ENCODE assay signal across 10 cellular contexts in the genomic region with DNA sequence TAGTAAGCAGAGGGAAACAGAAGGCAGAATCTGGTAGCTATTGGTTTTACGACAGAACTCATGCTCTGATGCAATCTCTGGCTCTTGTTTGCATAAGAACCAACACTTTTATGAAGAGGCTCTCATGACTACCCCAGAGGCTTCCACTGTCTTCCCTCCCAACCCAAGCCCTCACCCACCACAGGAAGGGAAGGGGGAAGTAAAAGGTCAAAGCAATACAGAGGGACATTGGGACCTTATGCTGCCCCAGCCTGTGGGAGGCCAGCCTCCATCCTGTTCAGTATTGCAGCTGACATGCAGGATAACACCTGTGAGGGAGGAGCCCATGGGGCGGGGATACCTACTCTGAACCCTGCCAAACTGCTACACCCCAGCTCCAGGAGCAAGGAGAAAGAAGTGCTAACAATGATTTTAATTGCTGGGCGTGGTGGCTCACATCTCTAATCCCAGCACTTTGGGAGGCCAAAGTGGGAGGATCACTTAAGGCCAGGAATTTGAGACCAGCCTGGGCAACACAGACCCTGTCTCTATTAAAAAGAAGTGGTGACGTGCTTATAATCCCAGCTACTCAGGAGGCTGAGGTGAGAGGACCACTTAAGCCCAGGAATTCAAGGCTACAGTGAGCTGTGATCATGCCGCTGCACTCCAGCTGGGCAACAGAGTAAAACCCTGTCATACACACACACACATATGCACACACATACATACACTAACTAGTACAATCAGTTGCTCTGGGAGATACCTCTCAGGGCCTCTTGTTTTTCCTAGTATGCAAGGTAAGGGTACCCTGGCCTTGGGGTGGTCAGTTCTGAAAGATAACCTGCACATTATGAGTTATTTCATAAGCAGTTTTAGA. TPM values are rescaled to one million over a fixed set of nuclear protein-coding genes. Genes with fewer than 3 reads are reported as not detected.
DNase-seq lines count a peak whose midpoint lies in the region; ATAC-seq and TF ChIP-seq lines count a peak whose summit lies in the region.
"Had no signal": no experiment of that assay in that cellular context is flagged by ENCODE, and none has a peak within 500 bp of the region (broad histone marks: within the 10 kb centered on the region; RNA-seq: fewer than 3 reads in every experiment).

No MANE protein-coding gene starts in this region.

- no peaks in the 10 kb centered on the region; a peak in 1 of 4 replicates for H3K4me1 ChIP-seq in SK-N-SH (ENCODE audit: control insufficient read depth in 1 of 2, insufficient read depth in 2 of 2, low read depth in 1 of 2, low read length in 1 of 2)

- no peaks in the 10 kb centered on the region for H3F3A ChIP-seq in SK-N-SH (replicated peaks; ENCODE audit: insufficient read depth)

- TF ChIP-seq CTCF in 22Rv1 (IDR thresholded peaks at IDR 0.05) (no peak), GM10266 (IDR thresholded peaks at IDR 0.05; ENCODE audit: control insufficient read depth, insufficient read depth, low read depth, missing control alignments) (no peak), lower leg skin (IDR thresholded peaks at IDR 0.05) (no peak), SK-N-SH (IDR thresholded peaks at IDR 0.05) (no peak)

- H3K4me3 ChIP-seq in lower leg skin (ENCODE audit: low read depth, poor library complexity, severe bottlenecking) (no peak overlapping the region), SK-N-SH (ENCODE audit: low read depth in 2 of 2, low read length in 1 of 2) (no peak overlapping the region)

- TF ChIP-seq RAD21 in SK-N-SH (IDR thresholded peaks at IDR 0.05; ENCODE audit: low read length) = no peak

- H3K4me2 ChIP-seq in SK-N-SH = no peak overlapping the region

- TF ChIP-seq EP300 in SK-N-SH (IDR thresholded peaks at IDR 0.05; ENCODE audit: borderline replicate concordance in 1 of 2, low read depth in 1 of 2, low read length in 1 of 2) = no peak

- 33 to 60% methylated on average over 5 of the region's 5 CpGs for WGBS in lower leg skin, 2 donors
- 99% methylated on average over 5 of the region's 5 CpGs for WGBS in SK-N-SH (ENCODE audit: low lambda C conversion rate)

- no peaks in the 10 kb centered on the region for H3K36me3 ChIP-seq in SK-N-SH (replicated peaks in 1 of 2; ENCODE audit: control insufficient read depth in 1 of 2, insufficient read depth in 2 of 2, low read length in 1 of 2)

- no peak for ATAC-seq in GM18861 (IDR thresholded peaks at IDR 0.05; ENCODE audit: unreplicated experiment)

- H4K20me1 ChIP-seq in SK-N-SH (ENCODE audit: insufficient read depth) = no peaks in the 10 kb centered on the region

- no peak overlapping the region for H3K9ac ChIP-seq in SK-N-SH

- no peaks in the 10 kb centered on the region for H3K9me3 ChIP-seq in SK-N-SH

- intact Hi-C loops in lower leg skin (cut with DNase I; ENCODE audit: low total_unique reads) = no loop called here

- no peaks in the 10 kb centered on the region for H3K9me2 ChIP-seq in SK-N-SH

- no peaks in the 10 kb centered on the region for H3K79me2 ChIP-seq in SK-N-SH (ENCODE audit: insufficient read depth)

- CTCF ChIA-PET in SK-N-SH (lab: Yijun Ruan, JAX) = interaction anchor here (0.8 to 1.5 kb wide), 6 partner anchors 14 to 162 kb away, joined by 3 to 9 read pairs (median 4); no protein-coding TSS in a partner anchor

- TF ChIP-seq POLR2A in lower leg skin (IDR thresholded peaks at IDR 0.05) = no peak

- H2AFZ ChIP-seq in SK-N-SH (ENCODE audit: low read depth) = no peak overlapping the region

- peak overlapping the region; percentile 37 for H3K27ac ChIP-seq in 22Rv1
- H3K27ac ChIP-seq in SK-N-SH (ENCODE audit: low read depth in 2 of 2, low read length in 1 of 2) = no peak overlapping the region

- no peaks in the 10 kb centered on the region for H3K27me3 ChIP-seq in SK-N-SH (ENCODE audit: insufficient read depth)

- POLR2A ChIA-PET in SK-N-SH (lab: Yijun Ruan, JAX) = interaction anchor here (0.6 kb wide), 1 partner anchor 122 kb away, joined by 3 read pairs; no protein-coding TSS in a partner anchor

- DNase-seq in GM10266 (ENCODE audit: extremely low spot score) = peak; percentile 37
- peak; percentile 49 for DNase-seq in NOMO-1 treated with dmso at 0.1 percent for 144 hours (lab: John Stamatoyannopoulos, UW; ENCODE audit: unreplicated experiment)
- peak; percentile 24 for DNase-seq in fibroblast of gingiva (ENCODE audit: low read depth)
- DNase-seq in medulla oblongata (ENCODE audit: extremely low spot score) = no peak
- no peak for DNase-seq in lower leg skin (ENCODE audit: low spot score in 2 of 2)
- DNase-seq in SK-N-SH = no peak
- DNase-seq: caudate nucleus, T-cell had no signal

TF ChIP-seq in SK-N-SH, 30 proteins besides CTCF, POLR2A, EP300 and RAD21:
- TF ChIP-seq MEF2A (IDR thresholded peaks at IDR 0.05; ENCODE audit: borderline replicate concordance, low read depth) (no peak), TAF1 (IDR thresholded peaks at IDR 0.05; ENCODE audit: borderline replicate concordance, low read depth, low read length) (no peak), POLR2AphosphoS5 (IDR thresholded peaks at IDR 0.05; ENCODE audit: low read depth, low read length) (no peak), YY1 (IDR thresholded peaks at IDR 0.05; ENCODE audit: low read depth) (no peak), TEAD4 (IDR thresholded peaks at IDR 0.05; ENCODE audit: borderline replicate concordance, insufficient read depth) (no peak)
- TF ChIP-seq, protein P1, sequence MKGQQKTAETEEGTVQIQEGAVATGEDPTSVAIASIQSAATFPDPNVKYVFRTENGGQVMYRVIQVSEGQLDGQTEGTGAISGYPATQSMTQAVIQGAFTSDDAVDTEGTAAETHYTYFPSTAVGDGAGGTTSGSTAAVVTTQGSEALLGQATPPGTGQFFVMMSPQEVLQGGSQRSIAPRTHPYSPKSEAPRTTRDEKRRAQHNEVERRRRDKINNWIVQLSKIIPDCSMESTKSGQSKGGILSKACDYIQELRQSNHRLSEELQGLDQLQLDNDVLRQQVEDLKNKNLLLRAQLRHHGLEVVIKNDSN (IDR thresholded peaks at IDR 0.05; ENCODE audit: borderline replicate concordance, low read depth) = no peak
- TF ChIP-seq, protein P2, sequence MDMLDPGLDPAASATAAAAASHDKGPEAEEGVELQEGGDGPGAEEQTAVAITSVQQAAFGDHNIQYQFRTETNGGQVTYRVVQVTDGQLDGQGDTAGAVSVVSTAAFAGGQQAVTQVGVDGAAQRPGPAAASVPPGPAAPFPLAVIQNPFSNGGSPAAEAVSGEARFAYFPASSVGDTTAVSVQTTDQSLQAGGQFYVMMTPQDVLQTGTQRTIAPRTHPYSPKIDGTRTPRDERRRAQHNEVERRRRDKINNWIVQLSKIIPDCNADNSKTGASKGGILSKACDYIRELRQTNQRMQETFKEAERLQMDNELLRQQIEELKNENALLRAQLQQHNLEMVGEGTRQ (IDR thresholded peaks at IDR 0.05; ENCODE audit: borderline replicate concordance, low read depth, low read length) = no peak

RNA-seq across cellular contexts. Expression of a gene that starts 9.5 kb away (rescaled TPM):
- total RNA-seq in lower leg skin = 10 to 100 TPM; 13.2 to 18.6 (median 16.3) TPM
- polyA plus RNA-seq in SK-N-SH (2012; rRNA removed) = 7.0 and 9.7 TPM in 2 replicates
- polyA plus RNA-seq in SK-N-SH (2012; cell fraction: cytosol; rRNA removed) = 7.1 and 8.3 TPM in 2 replicates
- 5.1 and 6.4 TPM in 2 replicates for polyA plus RNA-seq in SK-N-SH (2012; cell fraction: nucleus; rRNA removed)

RNA-seq across cellular contexts. Expression of a gene that starts 20.6 kb away (rescaled TPM):
- 10 to 100 TPM; 25.0 to 32.8 (median 28.9) TPM for total RNA-seq in lower leg skin
- 11.6 and 16.1 TPM in 2 replicates for polyA plus RNA-seq in SK-N-SH (2012; rRNA removed)
- 13.5 and 14.6 TPM in 2 replicates for polyA plus RNA-seq in SK-N-SH (2012; cell fraction: cytosol; rRNA removed)
- 12.7 and 16.4 TPM in 2 replicates for polyA plus RNA-seq in SK-N-SH (2012; cell fraction: nucleus; rRNA removed)

RNA-seq across cellular contexts. Expression of a gene that starts 45.2 kb away (rescaled TPM):
- total RNA-seq in lower leg skin = 10 to 100 TPM; 36.7 to 53.4 (median 48.3) TPM
- polyA plus RNA-seq in SK-N-SH (2012; rRNA removed) = 46.2 and 52.9 TPM in 2 replicates
- polyA plus RNA-seq in SK-N-SH (2012; cell fraction: cytosol; rRNA removed) = 33.8 and 39.1 TPM in 2 replicates
- polyA plus RNA-seq in SK-N-SH (2012; cell fraction: nucleus; rRNA removed) = 64.9 and 69.1 TPM in 2 replicates

Comparison
In these comparisons a context has a peak if more than half of its experiments do, and no peak if none do; other contexts are left out.
1. DNase-seq: peak in GM10266 (single experiment), NOMO-1 treated with dmso at 0.1 percent for 144 hours (single experiment) and fibroblast of gingiva (single experiment); none in medulla oblongata (single experiment), lower leg skin (0 of 2) and SK-N-SH (single experiment).